1 cellular context compared by ENCODE assay signal in the genomic region with DNA sequence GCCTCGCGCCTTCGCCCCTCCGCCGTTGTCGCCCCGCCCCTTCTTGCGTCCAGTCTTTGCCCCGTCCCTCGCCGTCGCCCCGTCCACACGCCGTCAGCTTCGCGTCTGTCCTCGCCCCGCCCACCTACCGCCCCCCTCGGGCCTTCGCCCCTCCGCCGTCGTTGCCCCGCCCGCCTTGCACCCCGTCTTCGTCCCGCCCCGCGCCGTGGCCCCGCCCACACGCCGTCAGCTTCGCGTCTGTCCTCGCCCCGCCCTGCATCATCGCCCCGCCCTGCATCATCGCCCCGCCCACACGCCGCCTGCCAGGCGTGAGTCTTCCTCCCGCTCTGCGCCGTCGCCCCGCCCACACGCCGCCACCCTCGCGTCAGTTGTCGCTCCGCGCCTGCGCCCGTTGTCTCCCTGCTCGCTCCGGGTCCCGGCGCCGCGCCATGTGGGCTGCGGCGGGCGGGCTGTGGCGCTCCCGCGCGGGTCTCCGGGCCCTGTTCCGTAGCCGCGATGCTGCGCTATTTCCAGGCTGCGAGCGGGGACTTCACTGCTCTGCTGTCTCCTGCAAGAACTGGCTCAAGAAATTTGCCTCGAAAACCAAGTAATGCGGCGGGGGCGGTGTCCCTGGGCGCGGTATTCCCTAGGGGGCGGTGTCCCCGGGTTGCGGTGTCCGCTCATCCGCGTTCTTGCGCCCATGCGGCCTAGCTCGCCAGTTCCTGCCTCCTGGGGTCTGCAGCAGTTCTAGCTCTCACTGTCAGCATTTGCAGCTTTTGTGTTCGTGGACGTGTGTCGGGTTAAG.
TF ChIP-seq lines count a peak whose summit lies in the region.

A gene with protein sequence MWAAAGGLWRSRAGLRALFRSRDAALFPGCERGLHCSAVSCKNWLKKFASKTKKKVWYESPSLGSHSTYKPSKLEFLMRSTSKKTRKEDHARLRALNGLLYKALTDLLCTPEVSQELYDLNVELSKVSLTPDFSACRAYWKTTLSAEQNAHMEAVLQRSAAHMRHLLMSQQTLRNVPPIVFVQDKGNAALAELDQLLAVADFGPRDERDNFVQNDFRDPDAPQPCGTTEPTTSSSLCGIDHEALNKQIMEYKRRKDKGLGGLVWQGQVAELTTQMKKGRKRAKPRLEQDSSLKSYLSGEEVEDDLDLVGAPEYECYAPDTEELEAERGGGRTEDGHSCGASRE (plus strand): TSS at position 367 of the 784 bp plus-strand sequence. CDS start 62 bp downstream, at position 429.

TF ChIP-seq in SK-N-SH treated with all-trans-retinoic acid at 6 μM for 48 hours, 23 proteins besides CTCF, POLR2A, EP300 and RAD21 (continued from another document):
- no peak for TF ChIP-seq PPARA (CRISPR knock-in tag; IDR thresholded peaks at IDR 0.05; ENCODE audit: borderline replicate concordance)
- TF ChIP-seq, protein P1, sequence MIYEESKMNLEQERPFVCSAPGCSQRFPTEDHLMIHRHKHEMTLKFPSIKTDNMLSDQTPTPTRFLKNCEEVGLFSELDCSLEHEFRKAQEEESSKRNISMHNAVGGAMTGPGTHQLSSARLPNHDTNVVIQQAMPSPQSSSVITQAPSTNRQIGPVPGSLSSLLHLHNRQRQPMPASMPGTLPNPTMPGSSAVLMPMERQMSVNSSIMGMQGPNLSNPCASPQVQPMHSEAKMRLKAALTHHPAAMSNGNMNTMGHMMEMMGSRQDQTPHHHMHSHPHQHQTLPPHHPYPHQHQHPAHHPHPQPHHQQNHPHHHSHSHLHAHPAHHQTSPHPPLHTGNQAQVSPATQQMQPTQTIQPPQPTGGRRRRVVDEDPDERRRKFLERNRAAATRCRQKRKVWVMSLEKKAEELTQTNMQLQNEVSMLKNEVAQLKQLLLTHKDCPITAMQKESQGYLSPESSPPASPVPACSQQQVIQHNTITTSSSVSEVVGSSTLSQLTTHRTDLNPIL (CRISPR knock-in tag; IDR thresholded peaks at IDR 0.05; ENCODE audit: low read depth), result no peak
